In the genomic region with DNA sequence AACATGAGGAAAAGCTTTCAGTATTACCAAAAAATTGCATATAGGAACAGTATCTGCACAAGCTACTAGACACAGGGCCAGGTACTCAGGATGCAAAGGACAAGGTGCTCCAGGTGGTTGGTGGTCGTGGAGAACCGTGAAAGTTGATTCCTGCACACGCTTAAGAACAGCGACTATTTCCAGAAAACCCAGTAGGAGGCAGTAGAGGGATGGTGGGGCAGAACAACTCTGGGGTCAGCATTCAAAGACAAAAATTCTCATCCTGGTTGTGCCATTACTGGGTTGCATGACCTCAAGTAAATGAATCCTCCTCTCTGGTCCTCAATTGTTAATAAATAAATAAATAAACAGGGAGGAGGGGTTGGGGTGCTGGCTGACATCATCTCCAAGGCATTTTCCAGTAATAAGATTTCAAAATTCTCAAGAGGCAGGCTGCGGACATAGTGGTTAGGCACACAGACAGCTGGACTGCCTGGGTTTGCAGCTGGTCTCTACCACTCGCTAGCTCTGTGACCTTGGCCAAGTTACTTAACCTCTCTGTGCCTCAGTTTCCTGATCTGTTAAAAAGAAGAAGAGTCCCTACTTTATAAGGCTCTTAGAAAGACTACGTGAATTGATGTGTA, we compare ENCODE assay signal across 13 cellular contexts.
A peak's percentile ranks its signal among the peaks of the same experiment; 100 is the strongest.
DNase-seq lines count a peak whose midpoint lies in the region; ATAC-seq and TF ChIP-seq lines count a peak whose summit lies in the region.
"Had no signal": no experiment of that assay in that cellular context is flagged by ENCODE, and none has a peak within 500 bp of the region (broad histone marks: within the 10 kb centered on the region; RNA-seq: fewer than 3 reads in every experiment).

No MANE protein-coding gene starts in this region.

- H2AFZ ChIP-seq in MM.1S (ENCODE audit: low read length), result no peak overlapping the region

- H4K20me1 ChIP-seq in MM.1S (ENCODE audit: insufficient read depth, low read length), result no peaks in the 10 kb centered on the region

- H3K36me3 ChIP-seq in MM.1S (replicated peaks; ENCODE audit: insufficient read depth, low read length) (no peaks in the 10 kb centered on the region), right lobe of liver (no peaks in the 10 kb centered on the region)
- H3K36me3 ChIP-seq: thyroid gland had no signal

- TF ChIP-seq CTCF in MM.1S (IDR thresholded peaks at IDR 0.05; ENCODE audit: low read length) (peak; percentile 13; the same call in 1 of the 2 replicates), epithelial cell of proximal tubule (conservative IDR thresholded peaks at IDR 0.05; ENCODE audit: low read depth, low read length) (peak; percentile 3), right lobe of liver (IDR thresholded peaks at IDR 0.05) (no peak)

- ATAC-seq in Right ventricle myocardium inferior (no peak), right lobe of liver (no peak), GM18519 (IDR thresholded peaks at IDR 0.05; ENCODE audit: low FRiP score, unreplicated experiment) (no peak), HG02870 (IDR thresholded peaks at IDR 0.05; ENCODE audit: unreplicated experiment) (no peak)
- ATAC-seq: activated T-cell treated with anti-CD3 and anti-CD28 coated beads, Interleukin-2, amount 50 U/mL, for 4 hours had no signal

- no peaks in the 10 kb centered on the region for H3F3A ChIP-seq in MM.1S (ENCODE audit: insufficient read depth, low read length)

- H3K27me3 ChIP-seq in MM.1S (replicated peaks; ENCODE audit: insufficient read depth, low read length) (no peaks in the 10 kb centered on the region), right lobe of liver (no peaks in the 10 kb centered on the region)
- H3K27me3 ChIP-seq: thyroid gland had no signal

- H3K9me3 ChIP-seq in MM.1S (replicated peaks; ENCODE audit: insufficient read depth, low read length) (no peaks in the 10 kb centered on the region), right lobe of liver (no peaks in the 10 kb centered on the region)
- H3K9me3 ChIP-seq: thyroid gland had no signal

- no peaks in the 10 kb centered on the region for H3K4me1 ChIP-seq in MM.1S (ENCODE audit: low read length)
- H3K4me1 ChIP-seq in right lobe of liver, result no peaks in the 10 kb centered on the region
- H3K4me1 ChIP-seq: thyroid gland had no signal

- no peak overlapping the region for H3K9ac ChIP-seq in MM.1S (ENCODE audit: low read length)

- DNase-seq in cardiac septum (ENCODE audit: low spot score) (peak; percentile 17), Right ventricle myocardium inferior (ENCODE audit: missing footprints) (no peak), MM.1S (no peak), epithelial cell of proximal tubule (ENCODE audit: low read depth) (no peak), right lobe of liver (no peak), activated T-cell treated with anti-CD3 and anti-CD28 coated beads for 4 hours (no peak)
- DNase-seq: activated T-cell treated with anti-CD3 and anti-CD28 coated beads, Interleukin-2, amount 50 U/mL, for 4 hours; effector CD8-positive, alpha-beta T cell; SIG-M5; stimulated activated CD4-positive, alpha-beta T cell treated with anti-CD3 and anti-CD28 coated beads, Interleukin-4, amount 100 ng/mL, for 4 hours had no signal

- no peak for TF ChIP-seq POLR2A in right lobe of liver (IDR thresholded peaks at IDR 0.05)

- H3K27ac ChIP-seq in MM.1S (ENCODE audit: low read length), result no peak overlapping the region
- no peak overlapping the region for H3K27ac ChIP-seq in right lobe of liver
- H3K27ac ChIP-seq: thyroid gland had no signal

- H3K9me2 ChIP-seq in MM.1S (replicated peaks; ENCODE audit: insufficient read depth, low read length), result no peaks in the 10 kb centered on the region

- no peaks in the 10 kb centered on the region for H3K79me2 ChIP-seq in MM.1S (ENCODE audit: low read length)

- WGBS in right lobe of liver (ENCODE audit: insufficient coverage, low coverage, low lambda C conversion rate, missing lambda C conversion rate), result 34% methylated on average over 6 of the region's 7 CpGs

- H3K4me2 ChIP-seq in MM.1S (ENCODE audit: low read depth, low read length), result no peak overlapping the region

- intact Hi-C loops in cardiac septum (cut with DNase I), result loop anchor here (10.0 kb wide), 1 partner anchor 741 kb away; no protein-coding TSS in a partner anchor
- intact Hi-C loops in Right ventricle myocardium inferior (cut with DNase I), result no loop called here
- intact Hi-C loops in right lobe of liver (cut with DNase I), result no loop called here

- H3K4me3 ChIP-seq in MM.1S (ENCODE audit: low read length), result no peak overlapping the region
- no peak overlapping the region for H3K4me3 ChIP-seq in epithelial cell of proximal tubule (ENCODE audit: low read depth, low read length)
- H3K4me3 ChIP-seq in right lobe of liver, result no peak overlapping the region
- H3K4me3 ChIP-seq: thyroid gland had no signal

Comparison
In these comparisons a context has a peak if more than half of its experiments do, and no peak if none do; other contexts are left out.
1. CTCF ChIP-seq: peak in MM.1S (single experiment) and epithelial cell of proximal tubule (single experiment); none in right lobe of liver (0 of 4).